In the genomic region with DNA sequence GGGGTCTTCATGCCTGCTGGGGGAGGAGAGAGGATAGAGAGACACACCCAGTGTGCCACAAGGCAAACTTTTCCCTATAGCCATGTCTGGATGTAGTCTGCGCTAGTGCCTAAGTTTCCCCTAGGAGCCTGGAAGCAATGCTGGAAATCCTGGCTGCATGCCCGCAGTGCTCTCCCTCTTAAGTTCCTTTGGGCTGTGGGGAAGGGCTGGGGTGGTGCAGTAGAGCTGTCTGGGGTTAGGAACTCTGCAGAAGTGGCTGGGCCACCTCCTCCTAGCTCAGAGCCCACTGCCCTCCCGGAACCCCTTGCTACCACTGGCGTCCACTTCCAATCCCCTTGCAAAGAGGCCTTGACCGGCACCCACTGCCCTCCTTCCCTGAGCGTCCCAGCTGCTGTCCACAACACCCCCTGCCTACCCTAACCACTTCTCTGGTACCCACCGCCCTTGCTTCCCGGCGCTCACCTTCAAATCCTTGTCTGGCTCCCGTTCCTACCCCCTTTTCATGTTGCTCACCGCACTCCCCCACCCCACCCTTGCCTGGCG, we compare ENCODE assay signal across 8 cellular contexts. TPM values are rescaled to one million over a fixed set of nuclear protein-coding genes. Genes with fewer than 3 reads are reported as not detected.
DNase-seq lines count a peak whose midpoint lies in the region; ATAC-seq and TF ChIP-seq lines count a peak whose summit lies in the region.
"Not testable (repeated sequence)": the region's sequence is repeated elsewhere in the genome, so short reads cannot be mapped to it uniquely, and the experiment has no call there.

No MANE protein-coding gene starts in this region.

- not testable (repeated sequence) for TF ChIP-seq RAD21 in HCT116 (IDR thresholded peaks at IDR 0.05; ENCODE audit: low read depth)

- H3K79me2 ChIP-seq in HCT116 (ENCODE audit: insufficient read depth, low read length), result not testable (repeated sequence)

- H3K9me3 ChIP-seq in HCT116 (ENCODE audit: control insufficient read depth in 1 of 2, insufficient read depth in 1 of 2, low read depth in 1 of 2, low read length in 2 of 2); RWPE2 (ENCODE audit: severe bottlenecking); iPS-20b (ENCODE audit: insufficient read depth, low read depth, low read length): not testable (repeated sequence)

- peak overlapping the region; percentile 57 to 63 for H3K4me3 ChIP-seq in HCT116 (replicated peaks in 1 of 2; ENCODE audit: low read depth in 1 of 2, low read length in 2 of 2)
- H3K4me3 ChIP-seq in RWPE2 (ENCODE audit: severe bottlenecking), result peak overlapping the region; percentile 66
- H3K4me3 ChIP-seq in iPS-20b (ENCODE audit: low read length), result peak overlapping the region; percentile 73

- peak; percentile 9 for DNase-seq in AG20443 (ENCODE audit: low spot score)
- not testable (repeated sequence) for DNase-seq in HCT116 (ENCODE audit: low read depth, low spot score); RWPE2 (ENCODE audit: low spot score); activated naive CD8-positive, alpha-beta T cell treated with anti-CD3 and anti-CD28 coated beads for 36 hours; endothelial cell (ENCODE audit: low spot score); natural killer cell
- peak; percentile 23 for DNase-seq in stimulated activated CD8-positive, alpha-beta memory T cell treated with anti-CD3 and anti-CD28 coated beads, Interleukin-4, amount 100 ng/mL, for 48 hours

- H3K27ac ChIP-seq in HCT116 (ENCODE audit: low read depth, low read length), result peak overlapping the region; percentile 58; the same call in 1 of the 2 replicates
- peak overlapping the region; percentile 37 for H3K27ac ChIP-seq in RWPE2 (ENCODE audit: poor library complexity, severe bottlenecking)
- not testable (repeated sequence) for H3K27ac ChIP-seq in iPS-20b (ENCODE audit: low read length)

- not testable (repeated sequence) for H3K9me2 ChIP-seq in HCT116 (ENCODE audit: insufficient read depth)

- not testable (repeated sequence) for H3K27me3 ChIP-seq in HCT116 (ENCODE audit: insufficient read depth, low read length); RWPE2 (ENCODE audit: insufficient read depth, poor library complexity, severe bottlenecking); iPS-20b (ENCODE audit: insufficient read depth, low read length)

- TF ChIP-seq CTCF in HCT116 (IDR thresholded peaks at IDR 0.05 in 2 of 3, conservative IDR thresholded peaks at IDR 0.05 in 1 of 3; ENCODE audit: borderline replicate concordance in 1 of 3, insufficient read depth in 1 of 3, low read depth in 2 of 3, low read length in 2 of 3); RWPE2 (IDR thresholded peaks at IDR 0.05; ENCODE audit: poor library complexity, severe bottlenecking); endothelial cell (IDR thresholded peaks at IDR 0.05; ENCODE audit: unreplicated experiment); natural killer cell (IDR thresholded peaks at IDR 0.05): not testable (repeated sequence)

- TF ChIP-seq POLR2A in HCT116 (IDR thresholded peaks at IDR 0.05; ENCODE audit: borderline replicate concordance, extremely low read depth, insufficient read depth, insufficient read length), result not testable (repeated sequence)

- intact Hi-C loops in HCT116 (cut with micrococcal nuclease), result loop anchor here (5.0 kb wide), 1 partner anchor 123 kb away; the partner anchor contains the start of gene SPIN3
- intact Hi-C loops in natural killer cell (cut with micrococcal nuclease), result not testable (repeated sequence)

- H3K4me2 ChIP-seq in HCT116 (ENCODE audit: low read length), result peak overlapping the region; percentile 72

- RAD21 ChIA-PET in HCT116 (lab: Charles Lee; ENCODE audit: low non-redundant PET in 1 of 2, low total read pairs in 2 of 2, uncharacterized antibody in 2 of 2, unreplicated experiment in 2 of 2), result not testable (repeated sequence)

- not testable (repeated sequence) for H4K20me1 ChIP-seq in HCT116 (ENCODE audit: insufficient read depth)

- H3K36me3 ChIP-seq in HCT116 (ENCODE audit: control insufficient read depth in 1 of 2, insufficient read depth in 2 of 2, low read length in 2 of 2); RWPE2 (ENCODE audit: low read depth): not testable (repeated sequence)
- peaks cover 12% of the 10 kb centered on the region; the same call in 1 of the 2 replicates for H3K36me3 ChIP-seq in iPS-20b (ENCODE audit: insufficient read depth, low read depth, low read length)

- H3K27me3 Mint-ChIP-seq in activated naive CD8-positive, alpha-beta T cell treated with anti-CD3 and anti-CD28 coated beads for 36 hours; endothelial cell (ENCODE audit: unreplicated experiment); natural killer cell (ENCODE audit: low read depth in 2 of 2): not testable (repeated sequence)

- H3K9ac ChIP-seq in HCT116 (ENCODE audit: low read length) (peak overlapping the region; percentile 62), iPS-20b (ENCODE audit: low read depth, low read length) (peak overlapping the region; percentile 74; the same call in 1 of the 2 replicates)

- BruUV-seq in HCT116 (replicated peaks; lab: Mats Ljungman, UMichigan), result TSS peak; percentile 39

- not testable (repeated sequence) for H3K4me1 Mint-ChIP-seq in activated naive CD8-positive, alpha-beta T cell treated with anti-CD3 and anti-CD28 coated beads for 36 hours; endothelial cell (ENCODE audit: unreplicated experiment)
- peaks cover 6 to 27% of the 10 kb centered on the region in 2 donors for H3K4me1 Mint-ChIP-seq in natural killer cell

- not testable (repeated sequence) for H3K36me3 Mint-ChIP-seq in activated naive CD8-positive, alpha-beta T cell treated with anti-CD3 and anti-CD28 coated beads for 36 hours; endothelial cell (ENCODE audit: low read depth, unreplicated experiment); natural killer cell

- not testable (repeated sequence) for H3K9me3 Mint-ChIP-seq in activated naive CD8-positive, alpha-beta T cell treated with anti-CD3 and anti-CD28 coated beads for 36 hours; endothelial cell (ENCODE audit: unreplicated experiment); natural killer cell

- CTCF ChIA-PET in HCT116 (lab: Charles Lee), result not testable (repeated sequence)

- peak overlapping the region; percentile 87 for H3K4me3 Mint-ChIP-seq in activated naive CD8-positive, alpha-beta T cell treated with anti-CD3 and anti-CD28 coated beads for 36 hours
- H3K4me3 Mint-ChIP-seq in endothelial cell (ENCODE audit: unreplicated experiment), result peak overlapping the region; percentile 91
- peak overlapping the region; percentile 93 for H3K4me3 Mint-ChIP-seq in natural killer cell

- H3K4me1 ChIP-seq in HCT116 (ENCODE audit: control insufficient read depth in 1 of 2, insufficient read depth in 2 of 2, low read length in 2 of 2); RWPE2 (ENCODE audit: insufficient read depth, poor library complexity, severe bottlenecking); iPS-20b (ENCODE audit: insufficient read depth, low read length): not testable (repeated sequence)

- ATAC-seq in HCT116 (0 out of 2 replicates have a peak, but pooled peaks have one; percentile 2), RWPE2 (ENCODE audit: low read depth) (peak; percentile 6; the same call in 2 of the 3 replicates)
- ATAC-seq in natural killer cell, result not testable (repeated sequence)

- POLR2A ChIA-PET in HCT116 (lab: Charles Lee), result interaction anchor here (0.8 kb wide), 1 partner anchor 33 kb away, joined by 3 read pairs; no protein-coding TSS in a partner anchor

- H3K27ac Mint-ChIP-seq in activated naive CD8-positive, alpha-beta T cell treated with anti-CD3 and anti-CD28 coated beads for 36 hours, result peak overlapping the region; percentile 88
- H3K27ac Mint-ChIP-seq in endothelial cell (ENCODE audit: unreplicated experiment) (peak overlapping the region; percentile 92), natural killer cell (peak overlapping the region; percentile 64 to 95)

- H2AFZ ChIP-seq in HCT116 (ENCODE audit: low read depth, low read length, poor library complexity, severe bottlenecking), result not testable (repeated sequence)

RNA-seq across cellular contexts. Expression of gene SPIN2B, which starts 0.7 kb away (rescaled TPM):
- total RNA-seq in HCT116 (2021; ENCODE audit: unreplicated experiment), result 9.3 TPM
- 5.5 and 7.6 TPM in 2 replicates for polyA plus RNA-seq in HCT116 (2012)
- 1 to 10 TPM; 5.4 to 6.6 TPM for total RNA-seq in activated naive CD8-positive, alpha-beta T cell treated with anti-CD3 and anti-CD28 coated beads for 36 hours
- 16.5 TPM for total RNA-seq in endothelial cell (ENCODE audit: unreplicated experiment)
- 10 to 100 TPM; 10.9 to 13.0 (median 11.8) TPM for total RNA-seq in natural killer cell

RNA-seq across cellular contexts. Expression of gene SPIN2A, which starts 16.5 kb away (rescaled TPM):
- total RNA-seq in HCT116 (2021; ENCODE audit: unreplicated experiment), result 0.54 TPM
- 0.27 and 0.39 TPM in 2 replicates for polyA plus RNA-seq in HCT116 (2012)
- under 1 TPM; 0.30 to 0.41 TPM for total RNA-seq in activated naive CD8-positive, alpha-beta T cell treated with anti-CD3 and anti-CD28 coated beads for 36 hours
- total RNA-seq in endothelial cell (ENCODE audit: unreplicated experiment), result 1.6 TPM
- total RNA-seq in natural killer cell, result 1 to 10 TPM in 2 of 3 donors, under 1 TPM in 1; 0.43 to 1.4 (median 1.3) TPM
